Comparison of ENCODE assay signal across 8 cellular contexts in genomic region chr3:134029256-134029733, GRCh38. TPM values are rescaled to one million over a fixed set of nuclear protein-coding genes. Genes with fewer than 3 reads are reported as not detected.
A peak's percentile ranks its signal among the peaks of the same experiment; 100 is the strongest.
DNase-seq lines count a peak whose midpoint lies in the region; ATAC-seq and TF ChIP-seq lines count a peak whose summit lies in the region.

No MANE protein-coding gene starts in this region.

- no peak for ATAC-seq in T-cell (replicated peaks in 1 of 4)
- no peak for ATAC-seq in HG02884 (IDR thresholded peaks at IDR 0.05; ENCODE audit: unreplicated experiment)
- no peak for ATAC-seq in GM21529 (IDR thresholded peaks at IDR 0.05; ENCODE audit: unreplicated experiment)

- H3K79me1 ChIP-seq in H9 (ENCODE audit: insufficient read depth, low read depth, low read length, poor library complexity, severe bottlenecking) = no peaks in the 10 kb centered on the region

- H3K18ac ChIP-seq in H9 (ENCODE audit: insufficient read length, low read depth, low read length) = no peak overlapping the region

- H2AFZ ChIP-seq in H9 (ENCODE audit: low read length) = no peak overlapping the region

- no peak overlapping the region for H3K27ac Mint-ChIP-seq in H9
- H3K27ac Mint-ChIP-seq in T-cell = no peak overlapping the region
- no peak overlapping the region for H3K27ac Mint-ChIP-seq in CD8-positive, alpha-beta memory T cell

- H3K23me2 ChIP-seq in H9 (ENCODE audit: insufficient read length, low read depth, low read length, poor library complexity, severe bottlenecking) = peaks cover 12% of the 10 kb centered on the region

- H3K27ac ChIP-seq in H9 (ENCODE audit: insufficient read length, low read depth, low read length) = no peak overlapping the region
- peak overlapping the region; percentile 67 for H3K27ac ChIP-seq in left ventricle myocardium inferior (replicated peaks)
- H3K27ac ChIP-seq in CD8-positive, alpha-beta memory T cell (ENCODE audit: low read depth, low read length) = no peak overlapping the region

- WGBS in H9 (ENCODE audit: extremely low coverage, insufficient read length, low lambda C conversion rate) = no CpG with 5 or more reads among the region's 43 CpGs

- intact Hi-C loops in left ventricle myocardium inferior (cut with micrococcal nuclease) = no loop called here

- no peak overlapping the region for H4K8ac ChIP-seq in H9 (replicated peaks; ENCODE audit: insufficient read length, low read depth, low read length)

- H4K5ac ChIP-seq in H9 (ENCODE audit: insufficient read length, low read depth, low read length) = no peak overlapping the region

- no peak overlapping the region for H2BK15ac ChIP-seq in H9 (ENCODE audit: low read depth, low read length)

- H3K4me3 Mint-ChIP-seq in H9 (peak overlapping the region; percentile 73 to 94), T-cell (peak overlapping the region in 2 of 3 donors; percentile 56 to 58)
- peak overlapping the region in 3 of 7 donors; percentile 64 to 73 (median 71) for H3K4me3 Mint-ChIP-seq in CD8-positive, alpha-beta memory T cell

- H3K9me3 ChIP-seq in H9 (ENCODE audit: control insufficient read depth, low read depth, low read length) = no peaks in the 10 kb centered on the region
- no peaks in the 10 kb centered on the region for H3K9me3 ChIP-seq in left ventricle myocardium inferior (replicated peaks)
- no peaks in the 10 kb centered on the region for H3K9me3 ChIP-seq in CD8-positive, alpha-beta memory T cell (ENCODE audit: low read length)

- H2AK5ac ChIP-seq in H9 (ENCODE audit: insufficient read length, low read length) = no peak overlapping the region

- CTCF ChIA-PET in T-cell (lab: Charles Lee) = no interaction called here
- CTCF ChIA-PET in CD8-positive, alpha-beta memory T cell (lab: Charles Lee) = no interaction called here

- H3K23ac ChIP-seq in H9 (ENCODE audit: insufficient read length, low read depth, low read length) = no peak overlapping the region

- TF ChIP-seq CTCF in H9 (conservative IDR thresholded peaks at IDR 0.05) (no peak), left ventricle myocardium inferior (IDR thresholded peaks at IDR 0.05; ENCODE audit: borderline replicate concordance) (no peak), retinal pigment epithelial cell (conservative IDR thresholded peaks at IDR 0.05; ENCODE audit: low read depth, low read length) (no peak)

- peak overlapping the region; percentile 25 for H3K9ac ChIP-seq in H9 (ENCODE audit: extremely low read depth, insufficient read length, low read length)

- POLR2A ChIA-PET in T-cell (lab: Charles Lee) = no interaction called here
- POLR2A ChIA-PET in CD8-positive, alpha-beta memory T cell (lab: Charles Lee) = no interaction called here

- no peak overlapping the region for H4K91ac ChIP-seq in H9 (ENCODE audit: insufficient read length, low read depth, low read length)

- H3T11ph ChIP-seq in H9 (ENCODE audit: low read length) = no peak overlapping the region

- H3K27me3 Mint-ChIP-seq in H9 (ENCODE audit: low read depth) (peaks cover 78% of the 10 kb centered on the region), T-cell (peaks cover 49 to 59% of the 10 kb centered on the region in 2 donors)
- H3K27me3 Mint-ChIP-seq in CD8-positive, alpha-beta memory T cell = peaks cover 22 to 50% of the 10 kb centered on the region in 2 donors

- no peak overlapping the region for H2BK120ac ChIP-seq in H9 (ENCODE audit: low read depth, low read length, poor library complexity, severe bottlenecking)

- H3K36me3 Mint-ChIP-seq in H9 (ENCODE audit: insufficient read depth in 1 of 3, low read depth in 3 of 3) (peaks cover 0 to 2% (median 0%) of the 10 kb centered on the region in 3 experiments; a peak in 1 of 7 replicates), T-cell (no peaks in the 10 kb centered on the region)
- no peaks in the 10 kb centered on the region for H3K36me3 Mint-ChIP-seq in CD8-positive, alpha-beta memory T cell

- H3K4me2 ChIP-seq in H9 (ENCODE audit: insufficient read depth, insufficient read length, low read length) = peak overlapping the region; percentile 96

- DNase-seq in H9 (peak; percentile 46), T-cell (no peak), left ventricle myocardium inferior (no peak), retinal pigment epithelial cell (ENCODE audit: low read depth) (no peak), OCI-M1 (lab: John Stamatoyannopoulos, UW) (no peak)
- DNase-seq in CD8-positive, alpha-beta memory T cell = no peak

- no peak overlapping the region for H3K56ac ChIP-seq in H9 (ENCODE audit: insufficient read length, low read depth, low read length)

- no peaks in the 10 kb centered on the region for H3K36me3 ChIP-seq in left ventricle myocardium inferior
- no peaks in the 10 kb centered on the region for H3K36me3 ChIP-seq in CD8-positive, alpha-beta memory T cell (ENCODE audit: insufficient read depth, low read length)

- H4K20me1 ChIP-seq in H9 (ENCODE audit: control insufficient read depth, insufficient read depth, insufficient read length) = no peaks in the 10 kb centered on the region

- H3K27me3 ChIP-seq in H9 (ENCODE audit: insufficient read depth, low read length) (peaks cover 27% of the 10 kb centered on the region), left ventricle myocardium inferior (ENCODE audit: low read depth) (peaks cover 25% of the 10 kb centered on the region)
- H3K27me3 ChIP-seq in CD8-positive, alpha-beta memory T cell (ENCODE audit: insufficient read depth, low read length, poor library complexity, severe bottlenecking) = peaks cover 16% of the 10 kb centered on the region

- H2BK5ac ChIP-seq in H9 (ENCODE audit: insufficient read length, low read length) = no peak overlapping the region

- no peak overlapping the region for H2BK20ac ChIP-seq in H9 (ENCODE audit: low read depth, low read length, poor library complexity, severe bottlenecking)

- H3K4me1 ChIP-seq in H9 (ENCODE audit: insufficient read depth, low read length) (no peaks in the 10 kb centered on the region), left ventricle myocardium inferior (peaks cover 20% of the 10 kb centered on the region)
- H3K4me1 ChIP-seq in CD8-positive, alpha-beta memory T cell (ENCODE audit: insufficient read depth, low read length) = no peaks in the 10 kb centered on the region

- H3K4me1 Mint-ChIP-seq in H9 (peaks cover 14 to 15% of the 10 kb centered on the region in 2 experiments), T-cell (peaks cover 4 to 11% (median 6%) of the 10 kb centered on the region in 3 donors)
- H3K4me1 Mint-ChIP-seq in CD8-positive, alpha-beta memory T cell = peaks cover 0 to 5% (median 2%) of the 10 kb centered on the region in 3 donors

- H3K4me3 ChIP-seq in left ventricle myocardium inferior (peak overlapping the region; percentile 76), retinal pigment epithelial cell (ENCODE audit: low read length) (peak overlapping the region; percentile 43)
- no peak overlapping the region for H3K4me3 ChIP-seq in CD8-positive, alpha-beta memory T cell (ENCODE audit: low read length)

- H3K14ac ChIP-seq in H9 (ENCODE audit: insufficient read depth, low read length) = no peak overlapping the region

- H2BK12ac ChIP-seq in H9 (ENCODE audit: insufficient read length, low read depth, low read length) = no peak overlapping the region

- H3K9me3 Mint-ChIP-seq in H9 = peaks cover 0 to 2% of the 10 kb centered on the region in 2 experiments; a peak in 3 of 5 replicates
- no peaks in the 10 kb centered on the region for H3K9me3 Mint-ChIP-seq in T-cell
- H3K9me3 Mint-ChIP-seq in CD8-positive, alpha-beta memory T cell = peaks cover 0 to 2% (median 0%) of the 10 kb centered on the region in 5 donors

- no peak overlapping the region for H3K4ac ChIP-seq in H9 (ENCODE audit: low read depth, low read length)

- H3K79me2 ChIP-seq in H9 (ENCODE audit: insufficient read depth, low read length) = no peaks in the 10 kb centered on the region

RNA-seq across cellular contexts. Expression of gene SLCO2A1, which starts 0.4 kb away (rescaled TPM):
- total RNA-seq in H9 (2021) = 0.68 and 0.98 TPM in 2 replicates
- total RNA-seq in T-cell = under 1 TPM in 3 of 5 donors, not detected in 2; 0.18 to 0.39 (median 0.25) TPM
- total RNA-seq in left ventricle myocardium inferior = 18.0 TPM
- not detected for total RNA-seq in CD8-positive, alpha-beta memory T cell
- not detected for polyA plus RNA-seq in CD8-positive, alpha-beta memory T cell
